ENCODE assay signal across 2 cellular contexts in the genomic region with DNA sequence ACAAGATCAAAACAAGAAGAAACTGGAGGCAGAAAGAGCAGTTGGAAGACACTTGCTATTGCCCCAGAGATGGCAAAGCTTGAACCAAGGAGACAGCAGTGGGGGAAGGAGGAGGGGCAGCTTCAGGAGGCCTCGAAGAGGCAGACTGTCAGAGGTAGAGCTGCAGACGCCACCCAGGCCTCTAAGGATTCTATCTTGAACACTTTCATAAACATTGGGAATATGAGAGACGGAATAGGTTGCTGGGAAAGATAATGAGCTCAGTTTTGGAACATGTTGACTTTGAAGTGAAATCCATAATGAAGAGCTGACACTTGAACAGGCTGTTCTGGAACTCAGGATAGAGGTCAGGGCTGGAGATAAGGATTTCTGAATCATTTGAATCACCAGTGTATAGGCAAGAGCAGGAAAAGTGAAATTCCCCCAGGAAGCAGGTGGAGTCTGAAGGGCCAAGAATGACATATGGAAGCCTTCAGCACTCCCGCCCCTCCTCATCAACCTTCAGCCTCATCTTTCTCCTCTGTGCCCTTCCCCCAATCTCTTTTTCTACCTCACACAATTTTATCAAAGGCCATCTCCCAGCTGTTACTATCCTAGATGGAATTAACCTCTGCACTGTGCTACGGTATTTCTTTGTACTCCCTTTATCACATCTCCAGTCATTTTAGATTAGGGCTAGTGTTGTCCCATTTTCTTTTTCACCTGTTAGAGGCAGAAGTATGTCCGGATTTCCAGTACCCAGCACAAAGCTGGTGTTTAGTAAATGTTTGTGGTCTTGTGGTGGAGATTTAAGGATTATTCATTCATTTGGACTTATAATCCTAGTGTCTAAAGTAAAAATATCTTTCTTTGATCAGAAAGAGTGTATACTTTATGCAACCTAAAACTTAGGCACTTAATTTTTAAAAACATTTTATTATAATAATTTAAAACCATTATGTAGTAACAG.
A peak's percentile ranks its signal among the peaks of the same experiment; 100 is the strongest.
TF ChIP-seq lines count a peak whose summit lies in the region.

No MANE protein-coding gene starts in this region.

TF ChIP-seq in GM23338, 12 proteins besides CTCF, POLR2A, EP300 and RAD21 (continued from another document and continues in another):
- TF ChIP-seq, protein P1, sequence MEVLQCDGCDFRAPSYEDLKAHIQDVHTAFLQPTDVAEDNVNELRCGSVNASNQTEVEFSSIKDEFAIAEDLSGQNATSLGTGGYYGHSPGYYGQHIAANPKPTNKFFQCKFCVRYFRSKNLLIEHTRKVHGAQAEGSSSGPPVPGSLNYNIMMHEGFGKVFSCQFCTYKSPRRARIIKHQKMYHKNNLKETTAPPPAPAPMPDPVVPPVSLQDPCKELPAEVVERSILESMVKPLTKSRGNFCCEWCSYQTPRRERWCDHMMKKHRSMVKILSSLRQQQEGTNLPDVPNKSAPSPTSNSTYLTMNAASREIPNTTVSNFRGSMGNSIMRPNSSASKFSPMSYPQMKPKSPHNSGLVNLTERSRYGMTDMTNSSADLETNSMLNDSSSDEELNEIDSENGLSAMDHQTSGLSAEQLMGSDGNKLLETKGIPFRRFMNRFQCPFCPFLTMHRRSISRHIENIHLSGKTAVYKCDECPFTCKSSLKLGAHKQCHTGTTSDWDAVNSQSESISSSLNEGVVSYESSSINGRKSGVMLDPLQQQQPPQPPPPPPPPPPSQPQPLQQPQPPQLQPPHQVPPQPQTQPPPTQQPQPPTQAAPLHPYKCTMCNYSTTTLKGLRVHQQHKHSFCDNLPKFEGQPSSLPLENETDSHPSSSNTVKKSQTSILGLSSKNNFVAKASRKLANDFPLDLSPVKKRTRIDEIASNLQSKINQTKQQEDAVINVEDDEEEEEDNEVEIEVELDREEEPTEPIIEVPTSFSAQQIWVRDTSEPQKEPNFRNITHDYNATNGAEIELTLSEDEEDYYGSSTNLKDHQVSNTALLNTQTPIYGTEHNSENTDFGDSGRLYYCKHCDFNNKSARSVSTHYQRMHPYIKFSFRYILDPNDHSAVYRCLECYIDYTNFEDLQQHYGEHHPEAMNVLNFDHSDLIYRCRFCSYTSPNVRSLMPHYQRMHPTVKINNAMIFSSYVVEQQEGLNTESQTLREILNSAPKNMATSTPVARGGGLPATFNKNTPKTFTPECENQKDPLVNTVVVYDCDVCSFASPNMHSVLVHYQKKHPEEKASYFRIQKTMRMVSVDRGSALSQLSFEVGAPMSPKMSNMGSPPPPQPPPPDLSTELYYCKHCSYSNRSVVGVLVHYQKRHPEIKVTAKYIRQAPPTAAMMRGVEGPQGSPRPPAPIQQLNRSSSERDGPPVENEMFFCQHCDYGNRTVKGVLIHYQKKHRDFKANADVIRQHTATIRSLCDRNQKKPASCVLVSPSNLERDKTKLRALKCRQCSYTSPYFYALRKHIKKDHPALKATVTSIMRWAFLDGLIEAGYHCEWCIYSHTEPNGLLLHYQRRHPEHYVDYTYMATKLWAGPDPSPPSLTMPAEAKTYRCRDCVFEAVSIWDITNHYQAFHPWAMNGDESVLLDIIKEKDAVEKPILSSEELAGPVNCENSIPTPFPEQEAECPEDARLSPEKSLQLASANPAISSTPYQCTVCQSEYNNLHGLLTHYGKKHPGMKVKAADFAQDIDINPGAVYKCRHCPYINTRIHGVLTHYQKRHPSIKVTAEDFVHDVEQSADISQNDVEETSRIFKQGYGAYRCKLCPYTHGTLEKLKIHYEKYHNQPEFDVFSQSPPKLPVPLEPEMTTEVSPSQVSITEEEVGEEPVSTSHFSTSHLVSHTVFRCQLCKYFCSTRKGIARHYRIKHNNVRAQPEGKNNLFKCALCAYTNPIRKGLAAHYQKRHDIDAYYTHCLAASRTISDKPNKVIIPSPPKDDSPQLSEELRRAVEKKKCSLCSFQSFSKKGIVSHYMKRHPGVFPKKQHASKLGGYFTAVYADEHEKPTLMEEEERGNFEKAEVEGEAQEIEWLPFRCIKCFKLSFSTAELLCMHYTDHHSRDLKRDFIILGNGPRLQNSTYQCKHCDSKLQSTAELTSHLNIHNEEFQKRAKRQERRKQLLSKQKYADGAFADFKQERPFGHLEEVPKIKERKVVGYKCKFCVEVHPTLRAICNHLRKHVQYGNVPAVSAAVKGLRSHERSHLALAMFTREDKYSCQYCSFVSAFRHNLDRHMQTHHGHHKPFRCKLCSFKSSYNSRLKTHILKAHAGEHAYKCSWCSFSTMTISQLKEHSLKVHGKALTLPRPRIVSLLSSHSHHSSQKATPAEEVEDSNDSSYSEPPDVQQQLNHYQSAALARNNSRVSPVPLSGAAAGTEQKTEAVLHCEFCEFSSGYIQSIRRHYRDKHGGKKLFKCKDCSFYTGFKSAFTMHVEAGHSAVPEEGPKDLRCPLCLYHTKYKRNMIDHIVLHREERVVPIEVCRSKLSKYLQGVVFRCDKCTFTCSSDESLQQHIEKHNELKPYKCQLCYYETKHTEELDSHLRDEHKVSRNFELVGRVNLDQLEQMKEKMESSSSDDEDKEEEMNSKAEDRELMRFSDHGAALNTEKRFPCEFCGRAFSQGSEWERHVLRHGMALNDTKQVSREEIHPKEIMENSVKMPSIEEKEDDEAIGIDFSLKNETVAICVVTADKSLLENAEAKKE (CRISPR knock-in tag; IDR thresholded peaks at IDR 0.05), result no peak
- TF ChIP-seq, protein P2, sequence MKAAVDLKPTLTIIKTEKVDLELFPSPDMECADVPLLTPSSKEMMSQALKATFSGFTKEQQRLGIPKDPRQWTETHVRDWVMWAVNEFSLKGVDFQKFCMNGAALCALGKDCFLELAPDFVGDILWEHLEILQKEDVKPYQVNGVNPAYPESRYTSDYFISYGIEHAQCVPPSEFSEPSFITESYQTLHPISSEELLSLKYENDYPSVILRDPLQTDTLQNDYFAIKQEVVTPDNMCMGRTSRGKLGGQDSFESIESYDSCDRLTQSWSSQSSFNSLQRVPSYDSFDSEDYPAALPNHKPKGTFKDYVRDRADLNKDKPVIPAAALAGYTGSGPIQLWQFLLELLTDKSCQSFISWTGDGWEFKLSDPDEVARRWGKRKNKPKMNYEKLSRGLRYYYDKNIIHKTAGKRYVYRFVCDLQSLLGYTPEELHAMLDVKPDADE (IDR thresholded peaks at IDR 0.05), result no peak
- TF ChIP-seq JUNB (IDR thresholded peaks at IDR 0.05; ENCODE audit: unreplicated experiment) (no peak), STAT1 (IDR thresholded peaks at IDR 0.05; ENCODE audit: unreplicated experiment) (no peak), POLR2AphosphoS5 (IDR thresholded peaks at IDR 0.05; ENCODE audit: low read depth) (no peak), EZH2 (IDR thresholded peaks at IDR 0.05; ENCODE audit: low read depth, unreplicated experiment) (no peak), ZNF114 (CRISPR knock-in tag; IDR thresholded peaks at IDR 0.05) (no peak), CREB1 (CRISPR knock-in tag; IDR thresholded peaks at IDR 0.05; ENCODE audit: low read depth) (no peak), EZH2phosphoT487 (IDR thresholded peaks at IDR 0.05; ENCODE audit: unreplicated experiment) (no peak)

TF ChIP-seq in SK-N-SH, 30 proteins besides CTCF, POLR2A, EP300 and RAD21 (continued from another document):
- TF ChIP-seq, protein P3, sequence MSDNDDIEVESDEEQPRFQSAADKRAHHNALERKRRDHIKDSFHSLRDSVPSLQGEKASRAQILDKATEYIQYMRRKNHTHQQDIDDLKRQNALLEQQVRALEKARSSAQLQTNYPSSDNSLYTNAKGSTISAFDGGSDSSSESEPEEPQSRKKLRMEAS (IDR thresholded peaks at IDR 0.05; ENCODE audit: low read depth), result 0 out of 2 replicates have a peak, but pooled peaks have one; percentile 13
- no peak for TF ChIP-seq RFX5 (IDR thresholded peaks at IDR 0.05; ENCODE audit: low read length)
- TF ChIP-seq, protein P4, sequence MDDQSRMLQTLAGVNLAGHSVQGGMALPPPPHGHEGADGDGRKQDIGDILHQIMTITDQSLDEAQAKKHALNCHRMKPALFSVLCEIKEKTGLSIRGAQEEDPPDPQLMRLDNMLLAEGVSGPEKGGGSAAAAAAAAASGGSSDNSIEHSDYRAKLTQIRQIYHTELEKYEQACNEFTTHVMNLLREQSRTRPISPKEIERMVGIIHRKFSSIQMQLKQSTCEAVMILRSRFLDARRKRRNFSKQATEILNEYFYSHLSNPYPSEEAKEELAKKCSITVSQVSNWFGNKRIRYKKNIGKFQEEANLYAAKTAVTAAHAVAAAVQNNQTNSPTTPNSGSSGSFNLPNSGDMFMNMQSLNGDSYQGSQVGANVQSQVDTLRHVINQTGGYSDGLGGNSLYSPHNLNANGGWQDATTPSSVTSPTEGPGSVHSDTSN (IDR thresholded peaks at IDR 0.05), result peak; percentile 49
- TF ChIP-seq, protein P5, sequence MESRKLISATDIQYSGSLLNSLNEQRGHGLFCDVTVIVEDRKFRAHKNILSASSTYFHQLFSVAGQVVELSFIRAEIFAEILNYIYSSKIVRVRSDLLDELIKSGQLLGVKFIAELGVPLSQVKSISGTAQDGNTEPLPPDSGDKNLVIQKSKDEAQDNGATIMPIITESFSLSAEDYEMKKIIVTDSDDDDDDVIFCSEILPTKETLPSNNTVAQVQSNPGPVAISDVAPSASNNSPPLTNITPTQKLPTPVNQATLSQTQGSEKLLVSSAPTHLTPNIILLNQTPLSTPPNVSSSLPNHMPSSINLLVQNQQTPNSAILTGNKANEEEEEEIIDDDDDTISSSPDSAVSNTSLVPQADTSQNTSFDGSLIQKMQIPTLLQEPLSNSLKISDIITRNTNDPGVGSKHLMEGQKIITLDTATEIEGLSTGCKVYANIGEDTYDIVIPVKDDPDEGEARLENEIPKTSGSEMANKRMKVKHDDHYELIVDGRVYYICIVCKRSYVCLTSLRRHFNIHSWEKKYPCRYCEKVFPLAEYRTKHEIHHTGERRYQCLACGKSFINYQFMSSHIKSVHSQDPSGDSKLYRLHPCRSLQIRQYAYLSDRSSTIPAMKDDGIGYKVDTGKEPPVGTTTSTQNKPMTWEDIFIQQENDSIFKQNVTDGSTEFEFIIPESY (IDR thresholded peaks at IDR 0.05; ENCODE audit: borderline replicate concordance, low read depth), result no peak
- TF ChIP-seq, protein P6, sequence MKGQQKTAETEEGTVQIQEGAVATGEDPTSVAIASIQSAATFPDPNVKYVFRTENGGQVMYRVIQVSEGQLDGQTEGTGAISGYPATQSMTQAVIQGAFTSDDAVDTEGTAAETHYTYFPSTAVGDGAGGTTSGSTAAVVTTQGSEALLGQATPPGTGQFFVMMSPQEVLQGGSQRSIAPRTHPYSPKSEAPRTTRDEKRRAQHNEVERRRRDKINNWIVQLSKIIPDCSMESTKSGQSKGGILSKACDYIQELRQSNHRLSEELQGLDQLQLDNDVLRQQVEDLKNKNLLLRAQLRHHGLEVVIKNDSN (IDR thresholded peaks at IDR 0.05; ENCODE audit: borderline replicate concordance, low read depth), result no peak
